ENCODE assay signal across 1 cellular context in genomic region chr6:51299649-51300380, GRCh38.
TF ChIP-seq lines count a peak whose summit lies in the region.

No MANE protein-coding gene starts in this region.

TF ChIP-seq in GM23338, 12 proteins besides CTCF, POLR2A, EP300 and RAD21 (continued from another document):
- TF ChIP-seq, protein P1, sequence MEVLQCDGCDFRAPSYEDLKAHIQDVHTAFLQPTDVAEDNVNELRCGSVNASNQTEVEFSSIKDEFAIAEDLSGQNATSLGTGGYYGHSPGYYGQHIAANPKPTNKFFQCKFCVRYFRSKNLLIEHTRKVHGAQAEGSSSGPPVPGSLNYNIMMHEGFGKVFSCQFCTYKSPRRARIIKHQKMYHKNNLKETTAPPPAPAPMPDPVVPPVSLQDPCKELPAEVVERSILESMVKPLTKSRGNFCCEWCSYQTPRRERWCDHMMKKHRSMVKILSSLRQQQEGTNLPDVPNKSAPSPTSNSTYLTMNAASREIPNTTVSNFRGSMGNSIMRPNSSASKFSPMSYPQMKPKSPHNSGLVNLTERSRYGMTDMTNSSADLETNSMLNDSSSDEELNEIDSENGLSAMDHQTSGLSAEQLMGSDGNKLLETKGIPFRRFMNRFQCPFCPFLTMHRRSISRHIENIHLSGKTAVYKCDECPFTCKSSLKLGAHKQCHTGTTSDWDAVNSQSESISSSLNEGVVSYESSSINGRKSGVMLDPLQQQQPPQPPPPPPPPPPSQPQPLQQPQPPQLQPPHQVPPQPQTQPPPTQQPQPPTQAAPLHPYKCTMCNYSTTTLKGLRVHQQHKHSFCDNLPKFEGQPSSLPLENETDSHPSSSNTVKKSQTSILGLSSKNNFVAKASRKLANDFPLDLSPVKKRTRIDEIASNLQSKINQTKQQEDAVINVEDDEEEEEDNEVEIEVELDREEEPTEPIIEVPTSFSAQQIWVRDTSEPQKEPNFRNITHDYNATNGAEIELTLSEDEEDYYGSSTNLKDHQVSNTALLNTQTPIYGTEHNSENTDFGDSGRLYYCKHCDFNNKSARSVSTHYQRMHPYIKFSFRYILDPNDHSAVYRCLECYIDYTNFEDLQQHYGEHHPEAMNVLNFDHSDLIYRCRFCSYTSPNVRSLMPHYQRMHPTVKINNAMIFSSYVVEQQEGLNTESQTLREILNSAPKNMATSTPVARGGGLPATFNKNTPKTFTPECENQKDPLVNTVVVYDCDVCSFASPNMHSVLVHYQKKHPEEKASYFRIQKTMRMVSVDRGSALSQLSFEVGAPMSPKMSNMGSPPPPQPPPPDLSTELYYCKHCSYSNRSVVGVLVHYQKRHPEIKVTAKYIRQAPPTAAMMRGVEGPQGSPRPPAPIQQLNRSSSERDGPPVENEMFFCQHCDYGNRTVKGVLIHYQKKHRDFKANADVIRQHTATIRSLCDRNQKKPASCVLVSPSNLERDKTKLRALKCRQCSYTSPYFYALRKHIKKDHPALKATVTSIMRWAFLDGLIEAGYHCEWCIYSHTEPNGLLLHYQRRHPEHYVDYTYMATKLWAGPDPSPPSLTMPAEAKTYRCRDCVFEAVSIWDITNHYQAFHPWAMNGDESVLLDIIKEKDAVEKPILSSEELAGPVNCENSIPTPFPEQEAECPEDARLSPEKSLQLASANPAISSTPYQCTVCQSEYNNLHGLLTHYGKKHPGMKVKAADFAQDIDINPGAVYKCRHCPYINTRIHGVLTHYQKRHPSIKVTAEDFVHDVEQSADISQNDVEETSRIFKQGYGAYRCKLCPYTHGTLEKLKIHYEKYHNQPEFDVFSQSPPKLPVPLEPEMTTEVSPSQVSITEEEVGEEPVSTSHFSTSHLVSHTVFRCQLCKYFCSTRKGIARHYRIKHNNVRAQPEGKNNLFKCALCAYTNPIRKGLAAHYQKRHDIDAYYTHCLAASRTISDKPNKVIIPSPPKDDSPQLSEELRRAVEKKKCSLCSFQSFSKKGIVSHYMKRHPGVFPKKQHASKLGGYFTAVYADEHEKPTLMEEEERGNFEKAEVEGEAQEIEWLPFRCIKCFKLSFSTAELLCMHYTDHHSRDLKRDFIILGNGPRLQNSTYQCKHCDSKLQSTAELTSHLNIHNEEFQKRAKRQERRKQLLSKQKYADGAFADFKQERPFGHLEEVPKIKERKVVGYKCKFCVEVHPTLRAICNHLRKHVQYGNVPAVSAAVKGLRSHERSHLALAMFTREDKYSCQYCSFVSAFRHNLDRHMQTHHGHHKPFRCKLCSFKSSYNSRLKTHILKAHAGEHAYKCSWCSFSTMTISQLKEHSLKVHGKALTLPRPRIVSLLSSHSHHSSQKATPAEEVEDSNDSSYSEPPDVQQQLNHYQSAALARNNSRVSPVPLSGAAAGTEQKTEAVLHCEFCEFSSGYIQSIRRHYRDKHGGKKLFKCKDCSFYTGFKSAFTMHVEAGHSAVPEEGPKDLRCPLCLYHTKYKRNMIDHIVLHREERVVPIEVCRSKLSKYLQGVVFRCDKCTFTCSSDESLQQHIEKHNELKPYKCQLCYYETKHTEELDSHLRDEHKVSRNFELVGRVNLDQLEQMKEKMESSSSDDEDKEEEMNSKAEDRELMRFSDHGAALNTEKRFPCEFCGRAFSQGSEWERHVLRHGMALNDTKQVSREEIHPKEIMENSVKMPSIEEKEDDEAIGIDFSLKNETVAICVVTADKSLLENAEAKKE (CRISPR knock-in tag; IDR thresholded peaks at IDR 0.05) = no peak
- no peak for TF ChIP-seq EZH2phosphoT487 (IDR thresholded peaks at IDR 0.05; ENCODE audit: unreplicated experiment)
- TF ChIP-seq STAT1 (IDR thresholded peaks at IDR 0.05; ENCODE audit: unreplicated experiment) = no peak
- TF ChIP-seq ZNF331 (CRISPR knock-in tag; IDR thresholded peaks at IDR 0.05; ENCODE audit: low read depth) = no peak
- TF ChIP-seq POLR2AphosphoS5 (IDR thresholded peaks at IDR 0.05; ENCODE audit: low read depth) = no peak
- TF ChIP-seq ETS1 (IDR thresholded peaks at IDR 0.05) = no peak
- no peak for TF ChIP-seq JUNB (IDR thresholded peaks at IDR 0.05; ENCODE audit: unreplicated experiment)
- TF ChIP-seq NANOG (IDR thresholded peaks at IDR 0.05; ENCODE audit: borderline replicate concordance) = no peak
- TF ChIP-seq, protein P2, sequence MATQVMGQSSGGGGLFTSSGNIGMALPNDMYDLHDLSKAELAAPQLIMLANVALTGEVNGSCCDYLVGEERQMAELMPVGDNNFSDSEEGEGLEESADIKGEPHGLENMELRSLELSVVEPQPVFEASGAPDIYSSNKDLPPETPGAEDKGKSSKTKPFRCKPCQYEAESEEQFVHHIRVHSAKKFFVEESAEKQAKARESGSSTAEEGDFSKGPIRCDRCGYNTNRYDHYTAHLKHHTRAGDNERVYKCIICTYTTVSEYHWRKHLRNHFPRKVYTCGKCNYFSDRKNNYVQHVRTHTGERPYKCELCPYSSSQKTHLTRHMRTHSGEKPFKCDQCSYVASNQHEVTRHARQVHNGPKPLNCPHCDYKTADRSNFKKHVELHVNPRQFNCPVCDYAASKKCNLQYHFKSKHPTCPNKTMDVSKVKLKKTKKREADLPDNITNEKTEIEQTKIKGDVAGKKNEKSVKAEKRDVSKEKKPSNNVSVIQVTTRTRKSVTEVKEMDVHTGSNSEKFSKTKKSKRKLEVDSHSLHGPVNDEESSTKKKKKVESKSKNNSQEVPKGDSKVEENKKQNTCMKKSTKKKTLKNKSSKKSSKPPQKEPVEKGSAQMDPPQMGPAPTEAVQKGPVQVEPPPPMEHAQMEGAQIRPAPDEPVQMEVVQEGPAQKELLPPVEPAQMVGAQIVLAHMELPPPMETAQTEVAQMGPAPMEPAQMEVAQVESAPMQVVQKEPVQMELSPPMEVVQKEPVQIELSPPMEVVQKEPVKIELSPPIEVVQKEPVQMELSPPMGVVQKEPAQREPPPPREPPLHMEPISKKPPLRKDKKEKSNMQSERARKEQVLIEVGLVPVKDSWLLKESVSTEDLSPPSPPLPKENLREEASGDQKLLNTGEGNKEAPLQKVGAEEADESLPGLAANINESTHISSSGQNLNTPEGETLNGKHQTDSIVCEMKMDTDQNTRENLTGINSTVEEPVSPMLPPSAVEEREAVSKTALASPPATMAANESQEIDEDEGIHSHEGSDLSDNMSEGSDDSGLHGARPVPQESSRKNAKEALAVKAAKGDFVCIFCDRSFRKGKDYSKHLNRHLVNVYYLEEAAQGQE (IDR thresholded peaks at IDR 0.05; ENCODE audit: unreplicated experiment) = no peak
- no peak for TF ChIP-seq ZNF114 (CRISPR knock-in tag; IDR thresholded peaks at IDR 0.05)
